In genomic region chr17:55238197-55238930, GRCh38 we compare ENCODE assay signal across 8 cellular contexts. TPM values are rescaled to one million over a fixed set of nuclear protein-coding genes. Genes with fewer than 3 reads are reported as not detected.
DNase-seq lines count a peak whose midpoint lies in the region; ATAC-seq and TF ChIP-seq lines count a peak whose summit lies in the region.

No MANE protein-coding gene starts in this region.

- intact Hi-C loops in naive thymus-derived CD4-positive, alpha-beta T cell (cut with micrococcal nuclease) = loop anchor here (1.0 to 10.0 kb wide), 6 partner anchors 26 to 270 kb away; partner anchors contain the start of genes COX11 (in 2 of the 2), HLF (in 2 of the 2), STXBP4 (in 2 of the 2) and MMD (in 1 of the 2)

- TF ChIP-seq CTCF in Peyer's patch (IDR thresholded peaks at IDR 0.05) (peak in 1 of 6 experiments; percentile 10), fibroblast of mammary gland (conservative IDR thresholded peaks at IDR 0.05; ENCODE audit: control insufficient read depth, insufficient read depth, low read depth, low read length) (no peak)

- H3K36me3 Mint-ChIP-seq in IgD-negative memory B cell = peaks cover 3% of the 10 kb centered on the region
- no peaks in the 10 kb centered on the region for H3K36me3 Mint-ChIP-seq in activated T-helper 17 cell treated with anti-CD3 and anti-CD28 coated beads, Interleukin-2, amount 50 U/mL, for 72 hours (ENCODE audit: low read depth)
- H3K36me3 Mint-ChIP-seq in naive thymus-derived CD4-positive, alpha-beta T cell = peaks cover 0 to 5% (median 0%) of the 10 kb centered on the region in 5 donors
- no peaks in the 10 kb centered on the region for H3K36me3 Mint-ChIP-seq in stimulated activated memory B cell treated with anti-CD40 and anti-IgM and Interleukin-4, amounts not matched to agents 10 μg/mL and 1 μg/mL and 100 μg/mL, for 72 hours

- peaks cover 0 to 2% (median 0%) of the 10 kb centered on the region in 3 donors for H3K9me3 Mint-ChIP-seq in IgD-negative memory B cell
- peaks cover 3% of the 10 kb centered on the region for H3K9me3 Mint-ChIP-seq in activated T-helper 17 cell treated with anti-CD3 and anti-CD28 coated beads, Interleukin-2, amount 50 U/mL, for 72 hours
- H3K9me3 Mint-ChIP-seq in naive thymus-derived CD4-positive, alpha-beta T cell = peaks cover 0 to 6% (median 1%) of the 10 kb centered on the region in 11 donors
- H3K9me3 Mint-ChIP-seq in stimulated activated memory B cell treated with anti-CD40 and anti-IgM and Interleukin-4, amounts not matched to agents 10 μg/mL and 1 μg/mL and 100 μg/mL, for 72 hours = peaks cover 5% of the 10 kb centered on the region

- no peaks in the 10 kb centered on the region for H3K36me3 ChIP-seq in Peyer's patch
- no peaks in the 10 kb centered on the region for H3K36me3 ChIP-seq in naive thymus-derived CD4-positive, alpha-beta T cell (ENCODE audit: control insufficient read depth in 2 of 3, insufficient read depth in 3 of 3, low read length in 3 of 3)

- peak overlapping the region; percentile 80 to 94 (median 87) for H3K4me3 Mint-ChIP-seq in IgD-negative memory B cell
- peak overlapping the region; percentile 84 for H3K4me3 Mint-ChIP-seq in activated T-helper 17 cell treated with anti-CD3 and anti-CD28 coated beads, Interleukin-2, amount 50 U/mL, for 72 hours
- H3K4me3 Mint-ChIP-seq in naive thymus-derived CD4-positive, alpha-beta T cell = peak overlapping the region; percentile 84 to 94 (median 86)
- H3K4me3 Mint-ChIP-seq in stimulated activated memory B cell treated with anti-CD40 and anti-IgM and Interleukin-4, amounts not matched to agents 10 μg/mL and 1 μg/mL and 100 μg/mL, for 72 hours = peak overlapping the region; percentile 72

- peak overlapping the region in 1 of 3 donors; percentile 47 for H3K27ac Mint-ChIP-seq in IgD-negative memory B cell
- peak overlapping the region; percentile 68 for H3K27ac Mint-ChIP-seq in activated T-helper 17 cell treated with anti-CD3 and anti-CD28 coated beads, Interleukin-2, amount 50 U/mL, for 72 hours
- peak overlapping the region in 4 of 9 donors; percentile 16 to 76 (median 56) for H3K27ac Mint-ChIP-seq in naive thymus-derived CD4-positive, alpha-beta T cell
- no peak overlapping the region for H3K27ac Mint-ChIP-seq in stimulated activated memory B cell treated with anti-CD40 and anti-IgM and Interleukin-4, amounts not matched to agents 10 μg/mL and 1 μg/mL and 100 μg/mL, for 72 hours

- peaks cover 21 to 33% (median 25%) of the 10 kb centered on the region in 3 donors for H3K4me1 Mint-ChIP-seq in IgD-negative memory B cell
- peaks cover 25% of the 10 kb centered on the region for H3K4me1 Mint-ChIP-seq in activated T-helper 17 cell treated with anti-CD3 and anti-CD28 coated beads, Interleukin-2, amount 50 U/mL, for 72 hours
- peaks cover 9 to 23% (median 19%) of the 10 kb centered on the region in 7 donors for H3K4me1 Mint-ChIP-seq in naive thymus-derived CD4-positive, alpha-beta T cell
- H3K4me1 Mint-ChIP-seq in stimulated activated memory B cell treated with anti-CD40 and anti-IgM and Interleukin-4, amounts not matched to agents 10 μg/mL and 1 μg/mL and 100 μg/mL, for 72 hours = peaks cover 23% of the 10 kb centered on the region

- peaks cover 17% of the 10 kb centered on the region for H3K27me3 Mint-ChIP-seq in IgD-negative memory B cell
- no peaks in the 10 kb centered on the region for H3K27me3 Mint-ChIP-seq in activated T-helper 17 cell treated with anti-CD3 and anti-CD28 coated beads, Interleukin-2, amount 50 U/mL, for 72 hours
- H3K27me3 Mint-ChIP-seq in naive thymus-derived CD4-positive, alpha-beta T cell = peaks cover 13 to 46% (median 22%) of the 10 kb centered on the region in 5 donors
- H3K27me3 Mint-ChIP-seq in stimulated activated memory B cell treated with anti-CD40 and anti-IgM and Interleukin-4, amounts not matched to agents 10 μg/mL and 1 μg/mL and 100 μg/mL, for 72 hours = peaks cover 17% of the 10 kb centered on the region

- no peaks in the 10 kb centered on the region for H3K27me3 ChIP-seq in Peyer's patch
- H3K27me3 ChIP-seq in naive thymus-derived CD4-positive, alpha-beta T cell (ENCODE audit: control insufficient read depth in 2 of 2, insufficient read depth in 2 of 2, low read length in 2 of 2) = no peaks in the 10 kb centered on the region

- peak overlapping the region; percentile 53 to 71 (median 68) for H3K27ac ChIP-seq in Peyer's patch
- peak overlapping the region; percentile 14 for H3K27ac ChIP-seq in naive thymus-derived CD4-positive, alpha-beta T cell (ENCODE audit: low read depth, low read length)

- CTCF ChIA-PET in naive thymus-derived CD4-positive, alpha-beta T cell (lab: Charles Lee) = interaction anchor here (1.0 kb wide), 1 partner anchor 56 kb away, joined by 3 read pairs; no protein-coding TSS in a partner anchor

- peak; percentile 34 to 37 for TF ChIP-seq POLR2A in Peyer's patch (IDR thresholded peaks at IDR 0.05)

- peaks cover 0 to 5% (median 0%) of the 10 kb centered on the region in 4 donors for H3K4me1 ChIP-seq in Peyer's patch
- H3K4me1 ChIP-seq in naive thymus-derived CD4-positive, alpha-beta T cell (ENCODE audit: control insufficient read depth in 2 of 2, insufficient read depth in 2 of 2, low read length in 2 of 2) = peaks cover 6 to 19% of the 10 kb centered on the region in 2 donors

- DNase-seq in DMS153 treated with DMSO at 0.1 percent for 48 hours (lab: John Stamatoyannopoulos, UW; ENCODE audit: unreplicated experiment) (peak; percentile 89), Peyer's patch (peak; percentile 79 to 95 (median 93)), fibroblast of mammary gland (ENCODE audit: low read depth) (peak; percentile 89)
- DNase-seq in naive thymus-derived CD4-positive, alpha-beta T cell = peak; percentile 60 to 81 (median 75)

- peak; percentile 93 for ATAC-seq in GM21619 (IDR thresholded peaks at IDR 0.05; ENCODE audit: unreplicated experiment)
- peak; percentile 94 for ATAC-seq in activated T-helper 17 cell treated with anti-CD3 and anti-CD28 coated beads, Interleukin-2, amount 50 U/mL, for 72 hours (replicated peaks)
- peak; percentile 92 for ATAC-seq in naive thymus-derived CD4-positive, alpha-beta T cell
- peak; percentile 91 for ATAC-seq in stimulated activated memory B cell treated with anti-CD40 and anti-IgM and Interleukin-4, amounts not matched to agents 10 μg/mL and 1 μg/mL and 100 μg/mL, for 72 hours

- POLR2A ChIA-PET in naive thymus-derived CD4-positive, alpha-beta T cell (lab: Charles Lee) = interaction anchor here (2.5 kb wide), 1 partner anchor 26 kb away, joined by 10 read pairs; the partner anchor contains the start of gene HLF

- H3K4me3 ChIP-seq in Peyer's patch (peak overlapping the region; percentile 41 to 55 (median 50)), fibroblast of mammary gland (ENCODE audit: control insufficient read depth, low read depth, low read length) (peak overlapping the region; percentile 62)
- peak overlapping the region; percentile 65 for H3K4me3 ChIP-seq in naive thymus-derived CD4-positive, alpha-beta T cell (ENCODE audit: low read length)

- no peaks in the 10 kb centered on the region for H3K9me3 ChIP-seq in Peyer's patch
- no peaks in the 10 kb centered on the region for H3K9me3 ChIP-seq in naive thymus-derived CD4-positive, alpha-beta T cell (ENCODE audit: control insufficient read depth in 2 of 3, low read length in 3 of 3)

RNA-seq across cellular contexts. Expression of gene HLF, which starts 26.4 kb away (rescaled TPM):
- polyA plus RNA-seq in IgD-negative memory B cell = not detected
- total RNA-seq in Peyer's patch = 10 to 100 TPM in 1 of 4 donors, 1 to 10 TPM in 3; 2.5 to 10.0 (median 5.4) TPM
- 10 to 100 TPM; 21.7 to 46.3 TPM for total RNA-seq in activated T-helper 17 cell treated with anti-CD3 and anti-CD28 coated beads, Interleukin-2, amount 50 U/mL, for 72 hours
- total RNA-seq in naive thymus-derived CD4-positive, alpha-beta T cell = 1 to 10 TPM in 1 of 5 experiments, under 1 TPM in 4; 0.19 to 2.6 (median 0.48) TPM
- polyA plus RNA-seq in naive thymus-derived CD4-positive, alpha-beta T cell = under 1 TPM in 1 of 2 donors, not detected in 1; 0.18 TPM

Comparison
In these comparisons a context has a peak if more than half of its experiments do, and no peak if none do; other contexts are left out.
1. Peak in every context shown above with its lines: DNase-seq, ATAC-seq, H3K4me3 ChIP-seq and H3K27ac ChIP-seq.